Comparison of ENCODE assay signal across 12 cellular contexts in the genomic region with DNA sequence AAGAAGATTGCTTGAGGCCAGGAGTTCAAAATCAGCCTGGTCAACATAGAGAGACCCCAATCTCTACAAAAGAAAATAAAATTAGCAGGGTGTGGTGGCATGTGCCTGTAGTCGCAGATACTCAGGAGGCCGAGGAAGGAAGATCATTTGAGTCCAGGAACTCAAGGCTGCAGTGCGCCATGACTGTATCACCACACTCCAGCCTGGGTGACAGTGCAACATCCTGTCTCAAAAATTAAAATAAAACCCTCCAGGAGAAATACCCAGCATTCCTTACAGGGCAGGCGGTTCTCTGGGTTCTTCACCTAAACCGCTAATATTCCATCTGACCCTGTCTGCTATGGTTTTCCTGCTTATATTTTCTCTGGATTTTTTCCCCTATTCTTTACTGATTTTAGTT.
"Had no signal": no experiment of that assay in that cellular context is flagged by ENCODE, and none has a peak within 500 bp of the region (broad histone marks: within the 10 kb centered on the region; RNA-seq: fewer than 3 reads in every experiment).

No MANE protein-coding gene starts in this region.

- H3K27ac ChIP-seq: tibial artery had no signal

- H3K27me3 Mint-ChIP-seq: progenitor cell of endocrine pancreas; stimulated activated memory B cell treated with anti-CD40 and anti-IgM and Interleukin-4, amounts not matched to agents 10 μg/mL and 1 μg/mL and 100 μg/mL, for 72 hours had no signal

- H3K27ac Mint-ChIP-seq: stimulated activated memory B cell treated with anti-CD40 and anti-IgM and Interleukin-4, amounts not matched to agents 10 μg/mL and 1 μg/mL and 100 μg/mL, for 72 hours had no signal

- H3K4me3 Mint-ChIP-seq: stimulated activated memory B cell treated with anti-CD40 and anti-IgM and Interleukin-4, amounts not matched to agents 10 μg/mL and 1 μg/mL and 100 μg/mL, for 72 hours had no signal

- DNase-seq: activated CD4-positive, alpha-beta T cell treated with anti-CD3 and anti-CD28 coated beads for 48 hours; activated CD8-positive, alpha-beta memory T cell treated with anti-CD3 and anti-CD28 coated beads for 24 hours; activated T-cell treated with anti-CD3 and anti-CD28 coated beads for 4 hours; caudate nucleus; cortex of kidney; effector memory CD4-positive, alpha-beta T cell; nucleus accumbens; right cardiac atrium; small intestine; tibial artery had no signal

- H3K27me3 ChIP-seq: tibial artery had no signal

- H3K36me3 ChIP-seq: tibial artery had no signal

- H3K9me3 ChIP-seq: tibial artery had no signal

- H3K4me3 ChIP-seq: tibial artery had no signal

- H3K9me3 Mint-ChIP-seq: stimulated activated memory B cell treated with anti-CD40 and anti-IgM and Interleukin-4, amounts not matched to agents 10 μg/mL and 1 μg/mL and 100 μg/mL, for 72 hours had no signal

- ATAC-seq: right cardiac atrium; stimulated activated memory B cell treated with anti-CD40 and anti-IgM and Interleukin-4, amounts not matched to agents 10 μg/mL and 1 μg/mL and 100 μg/mL, for 72 hours had no signal
